ENCODE assay signal across 11 cellular contexts in the genomic region with DNA sequence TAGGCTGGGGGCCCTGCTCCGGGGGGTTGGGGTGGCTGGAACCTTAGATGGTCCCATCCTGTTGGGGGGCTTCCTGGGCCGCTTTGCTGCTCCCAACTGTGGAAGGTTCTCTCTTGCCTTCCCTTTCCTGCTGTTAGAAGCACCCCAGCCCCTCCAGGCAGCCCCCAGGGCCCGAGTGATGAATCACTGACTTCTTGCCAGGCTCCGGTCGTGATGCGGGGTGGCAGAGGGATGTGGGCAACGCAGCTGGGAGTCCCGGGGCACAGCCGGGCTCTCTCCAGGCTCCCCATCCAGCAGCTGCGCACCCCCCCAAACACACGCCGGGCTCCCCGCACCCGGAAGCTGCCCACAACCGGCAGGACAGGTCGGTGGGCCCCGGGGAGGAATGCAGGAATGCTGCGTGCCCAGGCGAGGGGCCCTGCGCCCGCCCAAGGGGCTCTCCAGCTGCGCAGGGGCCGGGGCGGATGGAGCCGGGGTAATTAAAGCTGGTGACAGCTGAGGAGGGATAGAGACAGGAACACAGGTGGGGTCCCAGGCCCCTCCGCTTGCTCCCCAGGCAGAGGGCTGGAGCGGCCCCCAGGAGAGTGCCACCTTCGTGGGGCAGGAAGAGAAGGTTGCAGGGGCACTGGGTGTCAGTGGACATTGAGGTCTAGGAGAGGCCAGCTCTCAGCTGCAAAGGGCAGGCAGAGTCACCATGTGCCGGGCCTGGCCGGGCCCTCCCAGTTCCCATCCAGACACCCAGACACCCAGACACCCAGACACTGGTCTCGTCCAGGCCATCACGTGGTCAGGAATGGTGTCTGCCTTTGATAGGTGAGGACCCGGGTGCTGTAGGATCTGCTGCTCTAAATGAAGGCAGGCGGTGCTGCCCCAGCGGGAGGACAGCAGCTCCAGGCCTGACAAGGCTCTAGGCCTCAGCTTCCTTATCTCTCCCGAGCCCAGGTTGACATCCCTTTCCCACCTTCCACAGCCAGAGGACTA. TPM values are rescaled to one million over a fixed set of nuclear protein-coding genes. Genes with fewer than 3 reads are reported as not detected.
DNase-seq lines count a peak whose midpoint lies in the region; ATAC-seq and TF ChIP-seq lines count a peak whose summit lies in the region.
"Had no signal": no experiment of that assay in that cellular context is flagged by ENCODE, and none has a peak within 500 bp of the region (broad histone marks: within the 10 kb centered on the region; RNA-seq: fewer than 3 reads in every experiment).

No MANE protein-coding gene starts in this region.

- peak overlapping the region; percentile 42 for H3K4me3 Mint-ChIP-seq in nephron progenitor cell
- H3K4me3 Mint-ChIP-seq in type B pancreatic cell, result peak overlapping the region; percentile 84
- H3K4me3 Mint-ChIP-seq: activated T-helper 17 cell treated with anti-CD3 and anti-CD28 coated beads, Interleukin-2, amount 50 U/mL, for 72 hours had no signal

- H3K4me1 ChIP-seq in esophagus muscularis mucosa, result peaks cover 22 to 29% (median 26%) of the 10 kb centered on the region in 4 donors

- peaks cover 3% of the 10 kb centered on the region for H3K27me3 Mint-ChIP-seq in nephron progenitor cell (ENCODE audit: low read depth, poor library complexity)
- no peaks in the 10 kb centered on the region for H3K27me3 Mint-ChIP-seq in type B pancreatic cell

- H3K27ac ChIP-seq in esophagus muscularis mucosa (replicated peaks in 1 of 4), result peak overlapping the region; percentile 62 to 81 (median 76)

- H3K4me1 Mint-ChIP-seq in nephron progenitor cell (peaks cover 47% of the 10 kb centered on the region), type B pancreatic cell (ENCODE audit: unreplicated experiment) (peaks cover 36% of the 10 kb centered on the region)
- H3K4me1 Mint-ChIP-seq: activated T-helper 17 cell treated with anti-CD3 and anti-CD28 coated beads, Interleukin-2, amount 50 U/mL, for 72 hours had no signal

- no peak for TF ChIP-seq POLR2A in esophagus muscularis mucosa (IDR thresholded peaks at IDR 0.05; ENCODE audit: low read depth)

- TF ChIP-seq CTCF in esophagus muscularis mucosa (IDR thresholded peaks at IDR 0.05) (no peak), nephron progenitor cell (IDR thresholded peaks at IDR 0.05) (no peak), type B pancreatic cell (conservative IDR thresholded peaks at IDR 0.05) (no peak)

- no peak for TF ChIP-seq EP300 in esophagus muscularis mucosa (IDR thresholded peaks at IDR 0.05)

- no peaks in the 10 kb centered on the region for H3K9me3 ChIP-seq in esophagus muscularis mucosa

- DNase-seq in SK-N-DZ (ENCODE audit: low spot score), result peak; percentile 73
- no peak for DNase-seq in esophagus muscularis mucosa (ENCODE audit: extremely low spot score)
- DNase-seq in nephron progenitor cell, result no peak
- no peak for DNase-seq in type B pancreatic cell (ENCODE audit: extremely low spot score, unreplicated experiment)
- no peak for DNase-seq in Kasumi-1 (lab: John Stamatoyannopoulos, UW)
- DNase-seq: activated CD4-positive, CD25-positive, alpha-beta regulatory T cell treated with anti-CD3 and anti-CD28 coated beads, Interleukin-2, amount 50 U/mL, for 72 hours; cerebellar nuclear complex; DMS 273 treated with DMSO at 0.1 percent for 48 hours had no signal

- H3K36me3 ChIP-seq in esophagus muscularis mucosa, result no peaks in the 10 kb centered on the region

- H3K27ac Mint-ChIP-seq in nephron progenitor cell, result peak overlapping the region; percentile 95
- H3K27ac Mint-ChIP-seq in type B pancreatic cell, result peak overlapping the region; percentile 97
- H3K27ac Mint-ChIP-seq: activated T-helper 17 cell treated with anti-CD3 and anti-CD28 coated beads, Interleukin-2, amount 50 U/mL, for 72 hours had no signal

- H3K9me3 Mint-ChIP-seq in nephron progenitor cell (peaks cover 3% of the 10 kb centered on the region), type B pancreatic cell (no peaks in the 10 kb centered on the region)
- H3K9me3 Mint-ChIP-seq: activated T-helper 17 cell treated with anti-CD3 and anti-CD28 coated beads, Interleukin-2, amount 50 U/mL, for 72 hours had no signal

- intact Hi-C loops in esophagus muscularis mucosa (cut with DNase I), result no loop called here

- H3K36me3 Mint-ChIP-seq in nephron progenitor cell (ENCODE audit: low read depth) (no peaks in the 10 kb centered on the region), type B pancreatic cell (no peaks in the 10 kb centered on the region)

- ATAC-seq in GM18861 (IDR thresholded peaks at IDR 0.05; ENCODE audit: unreplicated experiment) (no peak), HG03097 (IDR thresholded peaks at IDR 0.05; ENCODE audit: low FRiP score, unreplicated experiment) (no peak)
- ATAC-seq: activated T-helper 17 cell treated with anti-CD3 and anti-CD28 coated beads, Interleukin-2, amount 50 U/mL, for 72 hours had no signal

- H3K27me3 ChIP-seq in esophagus muscularis mucosa, result no peaks in the 10 kb centered on the region

- peak overlapping the region; percentile 37 to 48 (median 44) for H3K4me3 ChIP-seq in esophagus muscularis mucosa

- WGBS in esophagus muscularis mucosa, result 84% methylated on average over 16 of the region's 36 CpGs

RNA-seq across cellular contexts. Expression of a gene that starts 15.0 kb away (rescaled TPM):
- 37.0 and 51.8 TPM in 2 replicates for polyA plus RNA-seq in SK-N-DZ (2014; cell fraction: cytosol; rRNA removed)
- 68.3 and 105 TPM in 2 replicates for polyA plus RNA-seq in SK-N-DZ (2014; cell fraction: nucleus; rRNA removed)
- 100 to 1,000 TPM in 2 of 4 donors, 10 to 100 TPM in 2; 78.0 to 103 (median 93.4) TPM for total RNA-seq in esophagus muscularis mucosa
- total RNA-seq in type B pancreatic cell (ENCODE audit: low replicate concordance), result 85.0 and 118 TPM in 2 replicates
